In the genomic region with DNA sequence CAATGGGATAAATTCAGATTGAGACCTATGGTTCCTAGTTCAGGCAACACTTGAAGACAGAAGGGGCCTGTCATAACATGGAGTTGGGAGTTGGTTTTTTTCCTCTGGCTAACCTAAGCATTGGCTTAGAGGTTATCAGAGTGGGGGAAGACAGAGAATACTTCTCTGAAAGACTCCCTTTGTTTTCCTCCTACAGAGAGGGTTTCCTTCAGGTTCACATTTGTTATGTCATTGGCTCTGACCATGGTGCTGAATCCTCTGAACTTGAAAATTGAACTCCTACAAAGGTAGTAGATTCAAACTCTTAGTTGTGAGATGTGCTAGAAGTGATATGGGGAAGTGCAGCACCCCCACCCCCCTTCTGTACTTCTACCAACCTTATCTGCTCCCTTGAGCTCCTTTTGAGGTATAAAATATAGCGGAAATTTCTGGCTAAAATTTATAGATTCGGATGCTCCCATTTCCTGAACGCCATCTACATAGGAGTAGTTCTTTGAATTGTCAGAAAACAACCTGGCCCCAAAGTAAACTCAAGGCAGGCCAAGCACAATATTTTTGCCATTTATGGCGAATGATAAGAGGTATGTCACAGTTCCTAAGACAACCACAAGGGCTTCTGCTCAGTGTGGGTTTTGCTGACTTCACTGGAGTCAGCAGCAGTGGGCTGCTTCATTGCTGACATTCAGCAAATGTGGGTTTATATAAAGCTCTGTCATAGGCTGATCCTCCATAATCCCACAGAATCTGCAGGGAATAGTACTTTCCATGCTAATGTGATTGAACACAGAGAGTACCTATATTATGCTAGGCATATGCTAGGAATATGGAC, we compare ENCODE assay signal across 11 cellular contexts.
DNase-seq lines count a peak whose midpoint lies in the region; ATAC-seq and TF ChIP-seq lines count a peak whose summit lies in the region.
"Had no signal": no experiment of that assay in that cellular context is flagged by ENCODE, and none has a peak within 500 bp of the region (broad histone marks: within the 10 kb centered on the region; RNA-seq: fewer than 3 reads in every experiment).

No MANE protein-coding gene starts in this region.

- CTCF ChIA-PET in HEK293 (lab: Yijun Ruan, JAX) = interaction anchor here (0.6 kb wide), 1 partner anchor 8 kb away, joined by 3 read pairs; no protein-coding TSS in a partner anchor

- peaks cover 4% of the 10 kb centered on the region for H3K4me1 Mint-ChIP-seq in T-helper 17 cell

- POLR2A ChIA-PET in HEK293 (lab: Yijun Ruan, JAX) = no interaction called here

- H3K9me3 ChIP-seq in HEK293 (ENCODE audit: control insufficient read depth, insufficient read depth, low read depth, low read length) (no peaks in the 10 kb centered on the region), T-helper 17 cell (ENCODE audit: control insufficient read depth, low read length, poor library complexity, severe bottlenecking) (peaks cover 8% of the 10 kb centered on the region), tibial nerve (peaks cover 0 to 16% (median 0%) of the 10 kb centered on the region in 4 donors)

- H3K4me3 Mint-ChIP-seq in T-helper 17 cell = peak overlapping the region; percentile 13

- WGBS in tibial nerve, 2 donors = 79 to 86% methylated on average over 4 of the region's 4 CpGs

- ATAC-seq in T-helper 17 cell (peak; percentile 27), foreskin keratinocyte (peak; percentile 37)

- no peaks in the 10 kb centered on the region for H3K27me3 Mint-ChIP-seq in T-helper 17 cell

- TF ChIP-seq POLR2A in tibial nerve (IDR thresholded peaks at IDR 0.05) = no peak

- no peak overlapping the region for H3K4me3 ChIP-seq in HEK293 (ENCODE audit: low read depth, low read length)
- no peak overlapping the region for H3K4me3 ChIP-seq in tibial nerve

- H3K36me3 ChIP-seq in HEK293 (ENCODE audit: control insufficient read depth in 2 of 2, insufficient read depth in 1 of 2, low read length in 2 of 2) (no peaks in the 10 kb centered on the region), tibial nerve (peaks cover 0 to 98% (median 19%) of the 10 kb centered on the region in 3 donors)

- DNase-seq in AML-193 (lab: John Stamatoyannopoulos, UW) = peak; percentile 21 to 31
- no peak for DNase-seq in T-helper 17 cell
- no peak for DNase-seq in foreskin keratinocyte
- DNase-seq in SKM-1 treated with dmso at 0.1 percent for 144 hours (lab: John Stamatoyannopoulos, UW; ENCODE audit: unreplicated experiment) = no peak
- no peak for DNase-seq in mucosa of gallbladder (ENCODE audit: low spot score)
- no peak for DNase-seq in NCI-H446 (lab: John Stamatoyannopoulos, UW)
- no peak for DNase-seq in tibial nerve (ENCODE audit: low spot score in 2 of 2)
- DNase-seq: activated CD8-positive, alpha-beta memory T cell treated with anti-CD3 and anti-CD28 coated beads for 24 hours; NCI-H524; small intestine had no signal

- H3K36me3 Mint-ChIP-seq in T-helper 17 cell (ENCODE audit: low read depth) = peaks cover 7% of the 10 kb centered on the region

- TF ChIP-seq CTCF in HEK293 (tag by site-specific recombination; IDR thresholded peaks at IDR 0.05) (no peak), foreskin keratinocyte (conservative IDR thresholded peaks at IDR 0.05) (peak; percentile 11), tibial nerve (IDR thresholded peaks at IDR 0.05) (no peak)

- H3K27ac ChIP-seq in HEK293 (ENCODE audit: extremely low read depth, low read depth, low read length) (no peak overlapping the region), foreskin keratinocyte (no peak overlapping the region), tibial nerve (no peak overlapping the region)

- H3K27me3 ChIP-seq in foreskin keratinocyte (no peaks in the 10 kb centered on the region), tibial nerve (no peaks in the 10 kb centered on the region)

- H3K4me1 ChIP-seq in HEK293 (ENCODE audit: control insufficient read depth, insufficient read depth, low read length) (no peaks in the 10 kb centered on the region), foreskin keratinocyte (peaks cover 5% of the 10 kb centered on the region), tibial nerve (no peaks in the 10 kb centered on the region)

- no peak for TF ChIP-seq EP300 in tibial nerve (IDR thresholded peaks at IDR 0.05)

- peak overlapping the region; percentile 51 for H3K27ac Mint-ChIP-seq in T-helper 17 cell

TF ChIP-seq in HEK293, 187 proteins besides CTCF, POLR2A, EP300 and RAD21:
- TF ChIP-seq, protein P1, sequence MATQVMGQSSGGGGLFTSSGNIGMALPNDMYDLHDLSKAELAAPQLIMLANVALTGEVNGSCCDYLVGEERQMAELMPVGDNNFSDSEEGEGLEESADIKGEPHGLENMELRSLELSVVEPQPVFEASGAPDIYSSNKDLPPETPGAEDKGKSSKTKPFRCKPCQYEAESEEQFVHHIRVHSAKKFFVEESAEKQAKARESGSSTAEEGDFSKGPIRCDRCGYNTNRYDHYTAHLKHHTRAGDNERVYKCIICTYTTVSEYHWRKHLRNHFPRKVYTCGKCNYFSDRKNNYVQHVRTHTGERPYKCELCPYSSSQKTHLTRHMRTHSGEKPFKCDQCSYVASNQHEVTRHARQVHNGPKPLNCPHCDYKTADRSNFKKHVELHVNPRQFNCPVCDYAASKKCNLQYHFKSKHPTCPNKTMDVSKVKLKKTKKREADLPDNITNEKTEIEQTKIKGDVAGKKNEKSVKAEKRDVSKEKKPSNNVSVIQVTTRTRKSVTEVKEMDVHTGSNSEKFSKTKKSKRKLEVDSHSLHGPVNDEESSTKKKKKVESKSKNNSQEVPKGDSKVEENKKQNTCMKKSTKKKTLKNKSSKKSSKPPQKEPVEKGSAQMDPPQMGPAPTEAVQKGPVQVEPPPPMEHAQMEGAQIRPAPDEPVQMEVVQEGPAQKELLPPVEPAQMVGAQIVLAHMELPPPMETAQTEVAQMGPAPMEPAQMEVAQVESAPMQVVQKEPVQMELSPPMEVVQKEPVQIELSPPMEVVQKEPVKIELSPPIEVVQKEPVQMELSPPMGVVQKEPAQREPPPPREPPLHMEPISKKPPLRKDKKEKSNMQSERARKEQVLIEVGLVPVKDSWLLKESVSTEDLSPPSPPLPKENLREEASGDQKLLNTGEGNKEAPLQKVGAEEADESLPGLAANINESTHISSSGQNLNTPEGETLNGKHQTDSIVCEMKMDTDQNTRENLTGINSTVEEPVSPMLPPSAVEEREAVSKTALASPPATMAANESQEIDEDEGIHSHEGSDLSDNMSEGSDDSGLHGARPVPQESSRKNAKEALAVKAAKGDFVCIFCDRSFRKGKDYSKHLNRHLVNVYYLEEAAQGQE (tag by site-specific recombination; IDR thresholded peaks at IDR 0.05) = peak; percentile 93
- TF ChIP-seq ZIC2 (tag by site-specific recombination; IDR thresholded peaks at IDR 0.05) = no peak
- TF ChIP-seq, protein P2, sequence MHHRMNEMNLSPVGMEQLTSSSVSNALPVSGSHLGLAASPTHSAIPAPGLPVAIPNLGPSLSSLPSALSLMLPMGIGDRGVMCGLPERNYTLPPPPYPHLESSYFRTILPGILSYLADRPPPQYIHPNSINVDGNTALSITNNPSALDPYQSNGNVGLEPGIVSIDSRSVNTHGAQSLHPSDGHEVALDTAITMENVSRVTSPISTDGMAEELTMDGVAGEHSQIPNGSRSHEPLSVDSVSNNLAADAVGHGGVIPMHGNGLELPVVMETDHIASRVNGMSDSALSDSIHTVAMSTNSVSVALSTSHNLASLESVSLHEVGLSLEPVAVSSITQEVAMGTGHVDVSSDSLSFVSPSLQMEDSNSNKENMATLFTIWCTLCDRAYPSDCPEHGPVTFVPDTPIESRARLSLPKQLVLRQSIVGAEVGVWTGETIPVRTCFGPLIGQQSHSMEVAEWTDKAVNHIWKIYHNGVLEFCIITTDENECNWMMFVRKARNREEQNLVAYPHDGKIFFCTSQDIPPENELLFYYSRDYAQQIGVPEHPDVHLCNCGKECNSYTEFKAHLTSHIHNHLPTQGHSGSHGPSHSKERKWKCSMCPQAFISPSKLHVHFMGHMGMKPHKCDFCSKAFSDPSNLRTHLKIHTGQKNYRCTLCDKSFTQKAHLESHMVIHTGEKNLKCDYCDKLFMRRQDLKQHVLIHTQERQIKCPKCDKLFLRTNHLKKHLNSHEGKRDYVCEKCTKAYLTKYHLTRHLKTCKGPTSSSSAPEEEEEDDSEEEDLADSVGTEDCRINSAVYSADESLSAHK (tag by site-specific recombination; IDR thresholded peaks at IDR 0.05) = no peak

Comparison
In these comparisons a context has a peak if more than half of its experiments do, and no peak if none do; other contexts are left out.
1. DNase-seq: peak in AML-193 (2 of 2); none in T-helper 17 cell (0 of 3), foreskin keratinocyte (0 of 2), SKM-1 treated with dmso at 0.1 percent for 144 hours (single experiment), mucosa of gallbladder (single experiment), NCI-H446 (0 of 2) and tibial nerve (0 of 2).